In the genomic region with DNA sequence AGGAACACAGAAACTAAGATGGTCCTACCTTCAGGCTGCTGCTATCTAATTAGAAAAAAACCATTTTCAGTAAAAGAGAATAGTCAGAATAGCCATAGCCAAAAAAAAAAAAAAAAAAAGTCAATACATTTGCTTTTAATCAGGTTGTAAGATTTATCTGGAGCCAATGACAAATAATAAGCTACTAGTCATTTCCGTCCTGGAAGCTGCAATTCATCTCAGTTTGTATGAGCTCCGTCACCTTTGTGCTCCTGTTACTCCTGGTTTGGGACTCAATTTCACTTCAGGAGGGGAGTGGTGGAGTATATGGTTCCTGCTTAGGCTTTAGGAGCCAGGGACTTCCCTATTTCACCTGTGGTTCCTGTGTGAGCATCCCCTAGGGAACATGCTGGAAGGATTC, we compare ENCODE assay signal across 20 cellular contexts.
DNase-seq lines count a peak whose midpoint lies in the region; ATAC-seq and TF ChIP-seq lines count a peak whose summit lies in the region.
"Had no signal": no experiment of that assay in that cellular context is flagged by ENCODE, and none has a peak within 500 bp of the region (broad histone marks: within the 10 kb centered on the region; RNA-seq: fewer than 3 reads in every experiment).

No MANE protein-coding gene starts in this region.

- no peaks in the 10 kb centered on the region for H3K9me2 ChIP-seq in GM23338 (ENCODE audit: insufficient read depth)
- H3K9me2 ChIP-seq: SK-N-SH had no signal

- intact Hi-C loops in ascending aorta (cut with DNase I) = no loop called here

- ATAC-seq in GM23338 (0 out of 3 replicates have a peak, but pooled peaks have one; percentile 20), thoracic aorta (ENCODE audit: insufficient number of reproducible peaks, low FRiP score, low read depth) (no peak)
- ATAC-seq: K562 had no signal

- H3K9me3 ChIP-seq in ascending aorta (no peaks in the 10 kb centered on the region), thoracic aorta (no peaks in the 10 kb centered on the region)
- H3K9me3 ChIP-seq: Caco-2, MG63, SK-N-SH had no signal

- H3K4me1 ChIP-seq in GM23338 (ENCODE audit: insufficient read depth) (peaks cover 4% of the 10 kb centered on the region; the same call in 1 of the 2 replicates), ascending aorta (peaks cover 0 to 3% of the 10 kb centered on the region in 2 donors), thoracic aorta (ENCODE audit: control insufficient read depth in 1 of 2, low read depth in 2 of 2) (peaks cover 0 to 12% of the 10 kb centered on the region in 2 donors)
- H3K4me1 ChIP-seq: BLaER1 treated with 17β-estradiol and CSF1 and Interleukin-3, amounts not matched to agents 10 nM and 100 nM; Caco-2 had no signal

- H3K36me3 ChIP-seq in GM23338 (ENCODE audit: insufficient read depth) (no peaks in the 10 kb centered on the region), ascending aorta (no peaks in the 10 kb centered on the region), thoracic aorta (no peaks in the 10 kb centered on the region)
- H3K36me3 ChIP-seq: BLaER1 treated with 17β-estradiol and CSF1 and Interleukin-3, amounts not matched to agents 10 nM and 100 nM; MG63 had no signal

- H3K4me2 ChIP-seq in GM23338 = no peak overlapping the region
- H3K4me2 ChIP-seq: BLaER1 treated with 17β-estradiol and CSF1 and Interleukin-3, amounts not matched to agents 10 nM and 100 nM; PC-9; SK-N-SH had no signal

- H3K27ac ChIP-seq in GM23338 (ENCODE audit: low read depth) (no peak overlapping the region), ascending aorta (peak overlapping the region; percentile 34 to 54), thoracic aorta (peak overlapping the region; percentile 8 to 40)
- H3K27ac ChIP-seq: BLaER1 treated with 17β-estradiol and CSF1 and Interleukin-3, amounts not matched to agents 10 nM and 100 nM; PC-9 had no signal

- H3K27me3 Mint-ChIP-seq in GM23338 (ENCODE audit: insufficient read depth, low read depth, poor library complexity) = no peaks in the 10 kb centered on the region

- H3K4me3 ChIP-seq in GM23338 (no peak overlapping the region), ascending aorta (no peak overlapping the region), fibroblast of mammary gland (ENCODE audit: control insufficient read depth, low read depth, low read length) (no peak overlapping the region), thoracic aorta (no peak overlapping the region)
- H3K4me3 ChIP-seq: BLaER1 treated with 17β-estradiol and CSF1 and Interleukin-3, amounts not matched to agents 10 nM and 100 nM; K562; MG63; PC-9 had no signal

- H3K4me3 Mint-ChIP-seq in GM23338 = no peak overlapping the region
- H3K4me3 Mint-ChIP-seq: CD4-positive, alpha-beta memory T cell had no signal

- no peaks in the 10 kb centered on the region for H3K27me3 ChIP-seq in GM23338 (ENCODE audit: insufficient read depth)
- no peaks in the 10 kb centered on the region for H3K27me3 ChIP-seq in ascending aorta
- H3K27me3 ChIP-seq in thoracic aorta (replicated peaks; ENCODE audit: insufficient read depth) = no peaks in the 10 kb centered on the region
- H3K27me3 ChIP-seq: BLaER1 treated with 17β-estradiol and CSF1 and Interleukin-3, amounts not matched to agents 10 nM and 100 nM; MG63 had no signal

- no peaks in the 10 kb centered on the region for H3K9me3 Mint-ChIP-seq in GM23338

- H3K36me3 Mint-ChIP-seq in GM23338 (ENCODE audit: low read depth) = peaks cover 4% of the 10 kb centered on the region
- H3K36me3 Mint-ChIP-seq: CD4-positive, alpha-beta memory T cell had no signal

- no peaks in the 10 kb centered on the region for H3K79me2 ChIP-seq in GM23338 (replicated peaks; ENCODE audit: insufficient read depth)

- no peak overlapping the region for H3K27ac Mint-ChIP-seq in GM23338
- H3K27ac Mint-ChIP-seq: CD4-positive, alpha-beta memory T cell had no signal

- H4K20me1 ChIP-seq in GM23338 (replicated peaks; ENCODE audit: insufficient read depth) = 0 out of 2 replicates have a peak, but pooled peaks cover 4% of the 10 kb centered on the region
- H4K20me1 ChIP-seq: BLaER1 treated with 17β-estradiol and CSF1 and Interleukin-3, amounts not matched to agents 10 nM and 100 nM had no signal

- H3F3A ChIP-seq in GM23338 (replicated peaks; ENCODE audit: low read depth) = no peaks in the 10 kb centered on the region

- TF ChIP-seq CTCF in GM23338 (conservative IDR thresholded peaks at IDR 0.05; ENCODE audit: low read depth in 2 of 2) (no peak), ascending aorta (IDR thresholded peaks at IDR 0.05) (no peak), fibroblast of mammary gland (conservative IDR thresholded peaks at IDR 0.05; ENCODE audit: control insufficient read depth, insufficient read depth, low read depth, low read length) (no peak), thoracic aorta (IDR thresholded peaks at IDR 0.05) (no peak)

- DNase-seq in GM23338 (ENCODE audit: low spot score) (no peak), ascending aorta (ENCODE audit: low spot score in 2 of 2) (no peak), fibroblast of mammary gland (ENCODE audit: low read depth) (peak; percentile 76), thoracic aorta (ENCODE audit: low spot score) (no peak), HuH-7.5 (ENCODE audit: low spot score) (no peak), NCI-H2196 treated with DMSO at 0.1 percent for 48 hours (lab: John Stamatoyannopoulos, UW; ENCODE audit: unreplicated experiment) (no peak)
- DNase-seq in activated CD4-positive, CD25-positive, alpha-beta regulatory T cell treated with anti-CD3 and anti-CD28 coated beads, Interleukin-2, amount 50 U/mL, for 72 hours = no peak
- DNase-seq: Caco-2; CD4-positive, alpha-beta memory T cell; MG63; NCI-H1417; NCI-H187; NCI-H510A; NCI-H748 treated with DMSO at 0.1 percent for 48 hours; PC-9; RPMI8226; SHP77 treated with DMSO at 0.1 percent for 48 hours; SK-N-SH had no signal

- peaks cover 19% of the 10 kb centered on the region for H3K4me1 Mint-ChIP-seq in GM23338
- H3K4me1 Mint-ChIP-seq: CD4-positive, alpha-beta memory T cell had no signal

- H2AFZ ChIP-seq in GM23338 = no peak overlapping the region
- H2AFZ ChIP-seq: PC-9 had no signal

TF ChIP-seq in GM23338, 12 proteins besides CTCF, POLR2A, EP300 and RAD21 (continues in another document):
- TF ChIP-seq, protein P1, sequence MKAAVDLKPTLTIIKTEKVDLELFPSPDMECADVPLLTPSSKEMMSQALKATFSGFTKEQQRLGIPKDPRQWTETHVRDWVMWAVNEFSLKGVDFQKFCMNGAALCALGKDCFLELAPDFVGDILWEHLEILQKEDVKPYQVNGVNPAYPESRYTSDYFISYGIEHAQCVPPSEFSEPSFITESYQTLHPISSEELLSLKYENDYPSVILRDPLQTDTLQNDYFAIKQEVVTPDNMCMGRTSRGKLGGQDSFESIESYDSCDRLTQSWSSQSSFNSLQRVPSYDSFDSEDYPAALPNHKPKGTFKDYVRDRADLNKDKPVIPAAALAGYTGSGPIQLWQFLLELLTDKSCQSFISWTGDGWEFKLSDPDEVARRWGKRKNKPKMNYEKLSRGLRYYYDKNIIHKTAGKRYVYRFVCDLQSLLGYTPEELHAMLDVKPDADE (IDR thresholded peaks at IDR 0.05) = no peak
- TF ChIP-seq, protein P2, sequence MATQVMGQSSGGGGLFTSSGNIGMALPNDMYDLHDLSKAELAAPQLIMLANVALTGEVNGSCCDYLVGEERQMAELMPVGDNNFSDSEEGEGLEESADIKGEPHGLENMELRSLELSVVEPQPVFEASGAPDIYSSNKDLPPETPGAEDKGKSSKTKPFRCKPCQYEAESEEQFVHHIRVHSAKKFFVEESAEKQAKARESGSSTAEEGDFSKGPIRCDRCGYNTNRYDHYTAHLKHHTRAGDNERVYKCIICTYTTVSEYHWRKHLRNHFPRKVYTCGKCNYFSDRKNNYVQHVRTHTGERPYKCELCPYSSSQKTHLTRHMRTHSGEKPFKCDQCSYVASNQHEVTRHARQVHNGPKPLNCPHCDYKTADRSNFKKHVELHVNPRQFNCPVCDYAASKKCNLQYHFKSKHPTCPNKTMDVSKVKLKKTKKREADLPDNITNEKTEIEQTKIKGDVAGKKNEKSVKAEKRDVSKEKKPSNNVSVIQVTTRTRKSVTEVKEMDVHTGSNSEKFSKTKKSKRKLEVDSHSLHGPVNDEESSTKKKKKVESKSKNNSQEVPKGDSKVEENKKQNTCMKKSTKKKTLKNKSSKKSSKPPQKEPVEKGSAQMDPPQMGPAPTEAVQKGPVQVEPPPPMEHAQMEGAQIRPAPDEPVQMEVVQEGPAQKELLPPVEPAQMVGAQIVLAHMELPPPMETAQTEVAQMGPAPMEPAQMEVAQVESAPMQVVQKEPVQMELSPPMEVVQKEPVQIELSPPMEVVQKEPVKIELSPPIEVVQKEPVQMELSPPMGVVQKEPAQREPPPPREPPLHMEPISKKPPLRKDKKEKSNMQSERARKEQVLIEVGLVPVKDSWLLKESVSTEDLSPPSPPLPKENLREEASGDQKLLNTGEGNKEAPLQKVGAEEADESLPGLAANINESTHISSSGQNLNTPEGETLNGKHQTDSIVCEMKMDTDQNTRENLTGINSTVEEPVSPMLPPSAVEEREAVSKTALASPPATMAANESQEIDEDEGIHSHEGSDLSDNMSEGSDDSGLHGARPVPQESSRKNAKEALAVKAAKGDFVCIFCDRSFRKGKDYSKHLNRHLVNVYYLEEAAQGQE (IDR thresholded peaks at IDR 0.05; ENCODE audit: unreplicated experiment) = no peak
- TF ChIP-seq CREB1 (CRISPR knock-in tag; IDR thresholded peaks at IDR 0.05; ENCODE audit: low read depth) = no peak
